Comparison of ENCODE assay signal across 19 cellular contexts in the genomic region with DNA sequence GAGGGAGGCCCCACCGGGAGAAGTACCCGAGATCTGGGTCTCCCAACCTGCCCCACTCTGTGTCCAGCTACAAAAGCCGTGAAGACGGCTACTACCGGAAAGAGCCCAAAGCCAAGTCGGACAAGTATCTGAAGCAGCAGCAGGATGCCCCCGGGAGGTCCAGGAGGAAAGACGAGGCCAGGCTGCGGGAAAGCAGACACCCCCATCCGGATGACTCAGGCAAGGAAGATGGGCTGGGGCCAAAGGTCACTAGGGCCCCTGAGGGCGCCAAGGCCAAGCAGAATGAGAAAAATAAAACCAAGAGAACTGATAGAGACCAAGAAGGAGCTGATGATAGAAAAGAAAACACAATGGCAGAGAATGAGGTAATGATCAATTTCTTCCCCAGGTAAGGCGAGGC.
"Had no signal": no experiment of that assay in that cellular context is flagged by ENCODE, and none has a peak within 500 bp of the region (broad histone marks: within the 10 kb centered on the region; RNA-seq: fewer than 3 reads in every experiment).

No MANE protein-coding gene starts in this region.

- H3K4me1 Mint-ChIP-seq: mesothelial cell of epicardium had no signal

- H3K36me3 Mint-ChIP-seq: memory B cell, natural killer cell had no signal

- H3K9me3 ChIP-seq: heart left ventricle, left lung, lower lobe of right lung, neutrophil, suprapubic skin, thyroid gland, upper lobe of left lung, uterus had no signal

- DNase-seq: cortex of kidney; dorsolateral prefrontal cortex; effector CD8-positive, alpha-beta T cell; heart left ventricle; hippocampal formation; left lung; lower lobe of right lung; natural killer cell; posterior cingulate gyrus; small intestine; stimulated activated CD4-positive, alpha-beta T cell treated with anti-CD3 and anti-CD28 coated beads, Interleukin-12 subunit alpha, Interleukin-12 subunit beta, amount 100 ng/mL, for 4 hours; stimulated activated naive CD4-positive, alpha-beta T cell treated with Interleukin-2 at 50 U/mL for 16 hours; thyroid gland; uterus had no signal

- H3K36me3 ChIP-seq: left lung, lower lobe of right lung, neutrophil, suprapubic skin, thyroid gland, upper lobe of left lung, uterus had no signal

- H3K27me3 Mint-ChIP-seq: memory B cell had no signal

- ATAC-seq: left lung, natural killer cell had no signal

- H3K4me1 ChIP-seq: left lung, lower lobe of right lung, upper lobe of left lung, uterus had no signal

- H3K27ac Mint-ChIP-seq: memory B cell, mesothelial cell of epicardium, natural killer cell had no signal

- H3K4me3 ChIP-seq: dorsolateral prefrontal cortex, heart left ventricle, left lung, lower lobe of right lung, suprapubic skin, thyroid gland, upper lobe of left lung, uterus had no signal

- H3K9me3 Mint-ChIP-seq: memory B cell, mesothelial cell of epicardium, natural killer cell had no signal

- H3K4me3 Mint-ChIP-seq: memory B cell, mesothelial cell of epicardium, natural killer cell had no signal

- H3K27me3 ChIP-seq: dorsolateral prefrontal cortex, heart left ventricle, neutrophil, suprapubic skin, thyroid gland, upper lobe of left lung, uterus had no signal

- H3K27ac ChIP-seq: dorsolateral prefrontal cortex, left lung, lower lobe of right lung, neutrophil, suprapubic skin, thyroid gland, upper lobe of left lung, uterus had no signal
